Comparison of ENCODE assay signal across 24 cellular contexts in the genomic region with DNA sequence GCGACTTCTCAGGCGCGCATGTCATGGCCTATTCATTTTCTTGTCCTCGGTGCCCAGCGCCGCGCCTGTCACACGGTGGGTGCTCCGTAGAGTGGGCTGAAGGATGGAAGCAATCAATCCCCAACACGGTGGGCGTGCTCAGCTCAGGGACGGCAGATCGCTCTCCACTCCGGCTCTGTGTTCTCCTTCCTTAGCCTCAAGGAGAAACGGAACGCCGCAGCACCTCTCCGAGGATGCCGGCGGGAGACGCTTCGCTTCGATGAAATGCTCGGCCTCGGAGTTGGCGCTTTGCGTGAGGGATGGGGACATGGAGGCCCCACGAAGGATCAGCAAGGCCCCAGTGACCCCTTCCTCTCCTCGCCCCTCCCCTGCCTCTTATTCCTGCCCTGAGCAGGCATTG.
"Had no signal": no experiment of that assay in that cellular context is flagged by ENCODE, and none has a peak within 500 bp of the region (broad histone marks: within the 10 kb centered on the region; RNA-seq: fewer than 3 reads in every experiment).

No MANE protein-coding gene starts in this region.

- ATAC-seq: activated CD8-positive, alpha-beta memory T cell treated with anti-CD3 and anti-CD28 coated beads, Interleukin-2, amount 10 ng/mL, durations not matched to agents 7 days and 5 days; activated CD8-positive, alpha-beta T cell treated with anti-CD3 and anti-CD28 coated beads for 36 hours; activated naive CD8-positive, alpha-beta T cell treated with anti-CD3 and anti-CD28 coated beads, Interleukin-2, amount 50 U/mL, for 24 hours; esophagus mucosa; stimulated activated naive CD8-positive, alpha-beta T cell treated with anti-CD3 and anti-CD28 coated beads, Interleukin-15, Interleukin-2, amounts not matched to agents 100 U/mL and 50 U/mL, for 24 hours had no signal

- H3K36me3 ChIP-seq: brain microvascular endothelial cell, right atrium auricular region, spleen, thyroid gland had no signal

- H3K9me3 Mint-ChIP-seq: activated CD4-positive, alpha-beta T cell treated with anti-CD3 and anti-CD28 coated beads, Interleukin-2, amount 10 ng/mL, durations not matched to agents 7 days and 5 days; activated CD8-positive, alpha-beta T cell treated with anti-CD3 and anti-CD28 coated beads for 36 hours; activated naive CD8-positive, alpha-beta T cell treated with anti-CD3 and anti-CD28 coated beads, Interleukin-2, amount 50 U/mL, for 24 hours; neural crest cell; T-helper 2 cell treated with Interferon-gamma antibody and Interleukin-4, amounts not matched to agents 5 μg/mL and 100 μg/mL, for 36 hours had no signal

- H3K27ac Mint-ChIP-seq: activated CD4-positive, alpha-beta T cell treated with anti-CD3 and anti-CD28 coated beads, Interleukin-2, amount 10 ng/mL, durations not matched to agents 7 days and 5 days; activated CD8-positive, alpha-beta memory T cell treated with anti-CD3 and anti-CD28 coated beads, Interleukin-2, amount 10 ng/mL, durations not matched to agents 7 days and 5 days; activated CD8-positive, alpha-beta T cell treated with anti-CD3 and anti-CD28 coated beads for 36 hours; activated naive CD8-positive, alpha-beta T cell treated with anti-CD3 and anti-CD28 coated beads, Interleukin-2, amount 50 U/mL, for 24 hours; T-helper 2 cell treated with Interferon-gamma antibody and Interleukin-4, amounts not matched to agents 5 μg/mL and 100 μg/mL, for 36 hours had no signal

- H3K27me3 ChIP-seq: brain microvascular endothelial cell, right atrium auricular region, spleen, thyroid gland had no signal

- H3K4me3 ChIP-seq: right atrium auricular region, spleen, thyroid gland had no signal

- H3K9me3 ChIP-seq: right atrium auricular region, spleen, thyroid gland had no signal

- H3K36me3 Mint-ChIP-seq: activated CD8-positive, alpha-beta memory T cell treated with anti-CD3 and anti-CD28 coated beads, Interleukin-2, amount 10 ng/mL, durations not matched to agents 7 days and 5 days had no signal

- DNase-seq: activated CD4-positive, alpha-beta T cell treated with anti-CD3 and anti-CD28 coated beads, Interleukin-2, amount 10 ng/mL, durations not matched to agents 7 days and 5 days; activated CD4-positive, CD25-positive, alpha-beta regulatory T cell treated with anti-CD3 and anti-CD28 coated beads, Interleukin-2, amount 50 U/mL, for 72 hours; activated CD8-positive, alpha-beta memory T cell treated with anti-CD3 and anti-CD28 coated beads, Interleukin-2, amount 10 ng/mL, durations not matched to agents 7 days and 5 days; activated CD8-positive, alpha-beta T cell treated with anti-CD3 and anti-CD28 coated beads for 36 hours; activated gamma-delta T cell; activated naive CD4-positive, alpha-beta T cell treated with anti-CD3 and anti-CD28 coated beads, Interleukin-2, amount 50 U/mL, for 16 hours; activated naive CD8-positive, alpha-beta T cell treated with anti-CD3 and anti-CD28 coated beads, Interleukin-2, amount 50 U/mL, for 24 hours; activated T-cell treated with anti-CD3 and anti-CD28 coated beads for 4 hours; brain microvascular endothelial cell; caudate nucleus; dermis blood vessel endothelial cell; effector memory CD4-positive, alpha-beta T cell; foreskin melanocyte; spleen; stimulated activated CD4-positive, alpha-beta T cell treated with anti-CD3 and anti-CD28 coated beads, Interleukin-4, amount 100 ng/mL, for 1 hour; stimulated activated naive CD8-positive, alpha-beta T cell treated with anti-CD3 and anti-CD28 coated beads, Interleukin-15, Interleukin-2, amounts not matched to agents 100 U/mL and 50 U/mL, for 24 hours; thyroid gland had no signal

- FAIRE-seq: endothelial cell of umbilical vein, islet of Langerhans had no signal

- H3K27me3 Mint-ChIP-seq: activated CD4-positive, alpha-beta T cell treated with anti-CD3 and anti-CD28 coated beads, Interleukin-2, amount 10 ng/mL, durations not matched to agents 7 days and 5 days; activated CD8-positive, alpha-beta memory T cell treated with anti-CD3 and anti-CD28 coated beads, Interleukin-2, amount 10 ng/mL, durations not matched to agents 7 days and 5 days; activated CD8-positive, alpha-beta T cell treated with anti-CD3 and anti-CD28 coated beads for 36 hours; activated naive CD8-positive, alpha-beta T cell treated with anti-CD3 and anti-CD28 coated beads, Interleukin-2, amount 50 U/mL, for 24 hours had no signal

- H3K27ac ChIP-seq: brain microvascular endothelial cell, right atrium auricular region, VCaP had no signal

- H3K4me3 Mint-ChIP-seq: activated CD4-positive, alpha-beta T cell treated with anti-CD3 and anti-CD28 coated beads, Interleukin-2, amount 10 ng/mL, durations not matched to agents 7 days and 5 days; activated CD8-positive, alpha-beta memory T cell treated with anti-CD3 and anti-CD28 coated beads, Interleukin-2, amount 10 ng/mL, durations not matched to agents 7 days and 5 days; activated CD8-positive, alpha-beta T cell treated with anti-CD3 and anti-CD28 coated beads for 36 hours; activated naive CD8-positive, alpha-beta T cell treated with anti-CD3 and anti-CD28 coated beads, Interleukin-2, amount 50 U/mL, for 24 hours; neural crest cell; T-helper 2 cell treated with Interferon-gamma antibody and Interleukin-4, amounts not matched to agents 5 μg/mL and 100 μg/mL, for 36 hours had no signal
